Comparison of ENCODE assay signal across 8 cellular contexts in genomic region chr13:46667687-46668281, GRCh38.
DNase-seq lines count a peak whose midpoint lies in the region; ATAC-seq and TF ChIP-seq lines count a peak whose summit lies in the region.

No MANE protein-coding gene starts in this region.

- H3K27me3 Mint-ChIP-seq in activated T-helper 1 cell treated with anti-CD3 and anti-CD28 coated beads, Interleukin-12 subunit alpha, Interleukin-12 subunit beta, Interleukin-2, Interleukin-4 antibody, amounts not matched to agents 30 ng/mL and 10 ng/mL and 1 ng/mL, durations not matched to agents 14 hours and 24 hours and 36 hours (ENCODE audit: insufficient read depth), result no peaks in the 10 kb centered on the region
- no peaks in the 10 kb centered on the region for H3K27me3 Mint-ChIP-seq in nephron (ENCODE audit: low read depth)
- H3K27me3 Mint-ChIP-seq in mesothelial cell of epicardium (ENCODE audit: low read depth), result no peaks in the 10 kb centered on the region

- H3K4me3 Mint-ChIP-seq in activated T-helper 1 cell treated with anti-CD3 and anti-CD28 coated beads, Interleukin-12 subunit alpha, Interleukin-12 subunit beta, Interleukin-2, Interleukin-4 antibody, amounts not matched to agents 30 ng/mL and 10 ng/mL and 1 ng/mL, durations not matched to agents 14 hours and 24 hours and 36 hours, result peak overlapping the region; percentile 79
- H3K4me3 Mint-ChIP-seq in nephron (peak overlapping the region in 1 of 3 experiments; percentile 41), mesothelial cell of epicardium (no peak overlapping the region)

- H3K27ac ChIP-seq in foreskin keratinocyte, result no peak overlapping the region

- H3K36me3 Mint-ChIP-seq in activated T-helper 1 cell treated with anti-CD3 and anti-CD28 coated beads, Interleukin-12 subunit alpha, Interleukin-12 subunit beta, Interleukin-2, Interleukin-4 antibody, amounts not matched to agents 30 ng/mL and 10 ng/mL and 1 ng/mL, durations not matched to agents 14 hours and 24 hours and 36 hours (ENCODE audit: low read depth), result peaks cover 15% of the 10 kb centered on the region
- H3K36me3 Mint-ChIP-seq in nephron (ENCODE audit: low read depth) (peaks cover 20% of the 10 kb centered on the region), mesothelial cell of epicardium (peaks cover 20% of the 10 kb centered on the region)

- peak overlapping the region; percentile 87 for H3K27ac Mint-ChIP-seq in activated T-helper 1 cell treated with anti-CD3 and anti-CD28 coated beads, Interleukin-12 subunit alpha, Interleukin-12 subunit beta, Interleukin-2, Interleukin-4 antibody, amounts not matched to agents 30 ng/mL and 10 ng/mL and 1 ng/mL, durations not matched to agents 14 hours and 24 hours and 36 hours
- H3K27ac Mint-ChIP-seq in nephron, result peak overlapping the region; percentile 65 to 87 (median 76)
- H3K27ac Mint-ChIP-seq in mesothelial cell of epicardium, result no peak overlapping the region

- no peaks in the 10 kb centered on the region for H3K27me3 ChIP-seq in foreskin keratinocyte

- H3K9me3 Mint-ChIP-seq in activated T-helper 1 cell treated with anti-CD3 and anti-CD28 coated beads, Interleukin-12 subunit alpha, Interleukin-12 subunit beta, Interleukin-2, Interleukin-4 antibody, amounts not matched to agents 30 ng/mL and 10 ng/mL and 1 ng/mL, durations not matched to agents 14 hours and 24 hours and 36 hours, result no peaks in the 10 kb centered on the region
- H3K9me3 Mint-ChIP-seq in nephron, result no peaks in the 10 kb centered on the region
- H3K9me3 Mint-ChIP-seq in mesothelial cell of epicardium, result no peaks in the 10 kb centered on the region

- TF ChIP-seq CTCF in nephron (IDR thresholded peaks at IDR 0.05; ENCODE audit: unreplicated experiment in 3 of 3) (no peak), foreskin keratinocyte (conservative IDR thresholded peaks at IDR 0.05) (no peak), mesothelial cell of epicardium (IDR thresholded peaks at IDR 0.05; ENCODE audit: unreplicated experiment) (no peak)

- DNase-seq in activated T-helper 1 cell treated with anti-CD3 and anti-CD28 coated beads, Interleukin-12 subunit alpha, Interleukin-12 subunit beta, Interleukin-2, Interleukin-4 antibody, amounts not matched to agents 30 ng/mL and 10 ng/mL and 1 ng/mL, durations not matched to agents 14 hours and 24 hours and 36 hours (ENCODE audit: low spot score), result peak; percentile 22
- DNase-seq in foreskin keratinocyte (no peak), SHP77 (lab: John Stamatoyannopoulos, UW) (no peak), mesothelial cell of epicardium (ENCODE audit: low spot score in 2 of 2, unreplicated experiment in 2 of 2) (no peak)

- H3K4me1 ChIP-seq in foreskin keratinocyte, result peaks cover 3% of the 10 kb centered on the region

- H3K4me1 Mint-ChIP-seq in activated T-helper 1 cell treated with anti-CD3 and anti-CD28 coated beads, Interleukin-12 subunit alpha, Interleukin-12 subunit beta, Interleukin-2, Interleukin-4 antibody, amounts not matched to agents 30 ng/mL and 10 ng/mL and 1 ng/mL, durations not matched to agents 14 hours and 24 hours and 36 hours (ENCODE audit: low read depth), result peaks cover 68% of the 10 kb centered on the region
- H3K4me1 Mint-ChIP-seq in nephron (peaks cover 79% of the 10 kb centered on the region), mesothelial cell of epicardium (peaks cover 48% of the 10 kb centered on the region)

- intact Hi-C loops in activated T-helper 1 cell treated with anti-CD3 and anti-CD28 coated beads, Interleukin-12 subunit alpha, Interleukin-12 subunit beta, Interleukin-2, Interleukin-4 antibody, amounts not matched to agents 30 ng/mL and 10 ng/mL and 1 ng/mL, durations not matched to agents 14 hours and 24 hours and 36 hours (cut with micrococcal nuclease), result loop anchor here (1.0 to 5.0 kb wide), 6 partner anchors 12 to 130 kb away; partner anchors contain the start of gene ESD

- peak; percentile 66 for ATAC-seq in GM18868 (IDR thresholded peaks at IDR 0.05; ENCODE audit: unreplicated experiment)
- ATAC-seq in HG02870 (IDR thresholded peaks at IDR 0.05; ENCODE audit: unreplicated experiment), result peak; percentile 46
- no peak for ATAC-seq in foreskin keratinocyte
- ATAC-seq in HG03025 (IDR thresholded peaks at IDR 0.05; ENCODE audit: low FRiP score, unreplicated experiment), result no peak

Comparison
In these comparisons a context has a peak if more than half of its experiments do, and no peak if none do; other contexts are left out.
1. ATAC-seq: peak in GM18868 (single experiment) and HG02870 (single experiment); none in foreskin keratinocyte (single experiment) and HG03025 (single experiment).